ENCODE assay signal across 9 cellular contexts in genomic region chr2:96538487-96539214, GRCh38. TPM values are rescaled to one million over a fixed set of nuclear protein-coding genes. Genes with fewer than 3 reads are reported as not detected.
A peak's percentile ranks its signal among the peaks of the same experiment; 100 is the strongest.
DNase-seq lines count a peak whose midpoint lies in the region; ATAC-seq and TF ChIP-seq lines count a peak whose summit lies in the region.
"Had no signal": no experiment of that assay in that cellular context is flagged by ENCODE, and none has a peak within 500 bp of the region (broad histone marks: within the 10 kb centered on the region; RNA-seq: fewer than 3 reads in every experiment).

No MANE protein-coding gene starts in this region.

- intact Hi-C loops in cardiac septum (cut with DNase I) (no loop called here), prostate gland (cut with DNase I) (loop anchor here (5.0 to 10.0 kb wide), 4 partner anchors 99 to 416 kb away; partner anchors contain the start of genes KANSL3 and STARD7), transverse colon (cut with DNase I; ENCODE audit: low total_unique reads) (no loop called here)

- no peak for ATAC-seq in GM18870 (IDR thresholded peaks at IDR 0.05; ENCODE audit: unreplicated experiment)

- H3K9me3 ChIP-seq in AG04450 (ENCODE audit: control insufficient read depth, insufficient read depth, low read length) (no peaks in the 10 kb centered on the region; the same call in 1 of the 2 replicates), prostate gland (no peaks in the 10 kb centered on the region), transverse colon (no peaks in the 10 kb centered on the region)

- in situ Hi-C loops in transverse colon (cut with MboI; ENCODE audit: low pct_ligation_motif_present in 1 of 4, low pct_unique_long_range_greater_than_20kb in 1 of 4, low sequenced_read_pairs in 3 of 4): no loop called here

- H3K36me3 ChIP-seq in prostate gland: no peaks in the 10 kb centered on the region
- no peaks in the 10 kb centered on the region for H3K36me3 ChIP-seq in transverse colon

- H3K27ac ChIP-seq in AG04450 (ENCODE audit: low read depth, low read length) (no peak overlapping the region), prostate gland (peak overlapping the region; percentile 86 to 87), transverse colon (peak overlapping the region; percentile 97 to 99 (median 99))

- POLR2A ChIA-PET in AG04450 (lab: Yijun Ruan, JAX): no interaction called here

- CTCF ChIA-PET in AG04450 (lab: Charles Lee): interaction anchor here (0.6 to 6.9 kb wide), 4 partner anchors 12 to 174 kb away, joined by 3 to 46 read pairs (median 6); no protein-coding TSS in a partner anchor

- TF ChIP-seq EP300 in transverse colon (IDR thresholded peaks at IDR 0.05; ENCODE audit: low read depth): peak; percentile 40

- no peak for TF ChIP-seq CTCF in AG04450 (IDR thresholded peaks at IDR 0.05; ENCODE audit: low read depth, low read length)
- no peak for TF ChIP-seq CTCF in prostate gland (IDR thresholded peaks at IDR 0.05)
- no peak for TF ChIP-seq CTCF in transverse colon (IDR thresholded peaks at IDR 0.05)

- DNase-seq in AG04450 (ENCODE audit: low read depth, low spot score) (no peak), NCI-H2227 (lab: John Stamatoyannopoulos, UW; ENCODE audit: unreplicated experiment) (peak; percentile 49), activated gamma-delta T cell treated with Interleukin-2 at 50 U/mL for 16 hours (peak; percentile 91), cardiac septum (ENCODE audit: low spot score) (peak; percentile 93), prostate gland (ENCODE audit: low spot score) (peak; percentile 67), transverse colon (peak; percentile 87), NCI-H146 (lab: John Stamatoyannopoulos, UW) (no peak)

- H3K4me3 ChIP-seq in AG04450 (ENCODE audit: low read depth, low read length): peak overlapping the region; percentile 74
- peak overlapping the region; percentile 63 to 64 for H3K4me3 ChIP-seq in prostate gland
- H3K4me3 ChIP-seq in transverse colon: peak overlapping the region in 3 of 4 donors; percentile 83 to 99 (median 98)

- no peaks in the 10 kb centered on the region for H3K27me3 ChIP-seq in AG04450 (ENCODE audit: control insufficient read depth, insufficient read depth, low read length)
- no peaks in the 10 kb centered on the region for H3K27me3 ChIP-seq in prostate gland (replicated peaks; ENCODE audit: insufficient read depth)
- no peaks in the 10 kb centered on the region for H3K27me3 ChIP-seq in transverse colon

- H3K4me1 ChIP-seq in prostate gland (replicated peaks) (peaks cover 15% of the 10 kb centered on the region), transverse colon (peaks cover 18 to 70% (median 53%) of the 10 kb centered on the region in 4 donors)

- TF ChIP-seq POLR2A in prostate gland (IDR thresholded peaks at IDR 0.05): peak; percentile 57
- peak; percentile 61 for TF ChIP-seq POLR2A in transverse colon (IDR thresholded peaks at IDR 0.05)

- WGBS in prostate gland: 17% methylated on average over 24 of the region's 24 CpGs
- 30% methylated on average over 24 of the region's 24 CpGs; no CpG with 5 or more reads in 1 of the 2 donors for WGBS in transverse colon (ENCODE audit: low coverage in 1 of 2), 2 donors

RNA-seq across cellular contexts. Expression of gene ARID5A, which starts 2.1 kb away (rescaled TPM):
- polyA plus RNA-seq in AG04450 (2011; rRNA removed): 3.1 and 5.0 TPM in 2 replicates
- 2.4 and 4.3 TPM in 2 replicates for polyA minus RNA-seq in AG04450 (2011; rRNA and poly(A)+ RNA removed)
- total RNA-seq in cardiac septum: 79.4 TPM
- 10 to 100 TPM; 23.0 to 54.6 TPM for total RNA-seq in prostate gland
- total RNA-seq in transverse colon: 100 to 1,000 TPM in 1 of 4 donors, 10 to 100 TPM in 2, 1 to 10 TPM in 1; 9.8 to 113 (median 18.1) TPM

RNA-seq across cellular contexts. Expression of gene NEURL3, which starts 33.5 kb away (rescaled TPM):
- not detected in 2 replicates for polyA plus RNA-seq in AG04450 (2011; rRNA removed)
- not detected in 2 replicates for polyA minus RNA-seq in AG04450 (2011; rRNA and poly(A)+ RNA removed)
- not detected for total RNA-seq in cardiac septum
- 10 to 100 TPM in 1 of 2 donors, 1 to 10 TPM in 1; 8.9 to 28.9 TPM for total RNA-seq in prostate gland
- total RNA-seq in transverse colon: 1 to 10 TPM in 2 of 4 donors, under 1 TPM in 1, not detected in 1; 0.32 to 7.9 (median 7.0) TPM
- total RNA-seq: myocyte had no signal

Comparison
In these comparisons a context has a peak if more than half of its experiments do, and no peak if none do; other contexts are left out.
1. DNase-seq: peak in NCI-H2227 (single experiment), activated gamma-delta T cell treated with Interleukin-2 at 50 U/mL for 16 hours (single experiment), cardiac septum (single experiment), prostate gland (single experiment) and transverse colon (single experiment); none in AG04450 (single experiment) and NCI-H146 (single experiment).
2. Peak in every context shown above with its lines, with median percentiles within 50 percentile points of each other: H3K4me3 ChIP-seq.